ENCODE assay signal across 10 cellular contexts in genomic region chr17:2510559-2510958, GRCh38. TPM values are rescaled to one million over a fixed set of nuclear protein-coding genes. Genes with fewer than 3 reads are reported as not detected.
DNase-seq lines count a peak whose midpoint lies in the region; ATAC-seq and TF ChIP-seq lines count a peak whose summit lies in the region.
"Had no signal": no experiment of that assay in that cellular context is flagged by ENCODE, and none has a peak within 500 bp of the region (broad histone marks: within the 10 kb centered on the region; RNA-seq: fewer than 3 reads in every experiment).

No MANE protein-coding gene starts in this region.

- H3K4me3 ChIP-seq in GM12864 (ENCODE audit: low read depth, low read length): peak overlapping the region; percentile 91
- H3K4me3 ChIP-seq in Peyer's patch: peak overlapping the region; percentile 64 to 81 (median 68)
- H3K4me3 ChIP-seq in fibroblast of pulmonary artery (replicated peaks; ENCODE audit: low read depth, low read length): peak overlapping the region; percentile 77
- peak overlapping the region; percentile 87 for H3K4me3 ChIP-seq in skeletal muscle cell (ENCODE audit: low read depth, low read length)

- DNase-seq in GM12864 (ENCODE audit: low read depth) (no peak), Peyer's patch (no peak), fibroblast of pulmonary artery (ENCODE audit: low read depth) (no peak), skeletal muscle cell (ENCODE audit: low read depth) (no peak), NCI-H82 (lab: John Stamatoyannopoulos, UW) (no peak)
- DNase-seq in NK-92 treated with Interleukin-12 subunit alpha and Interleukin-12 subunit beta, amount 100 ng/mL, for 24 hours (lab: John Stamatoyannopoulos, UW): no peak
- no peak for DNase-seq in activated CD4-positive, alpha-beta T cell treated with anti-CD3 and anti-CD28 coated beads, Interleukin-2, amount 50 U/mL, for 1 hour
- DNase-seq: activated gamma-delta T cell; stimulated activated naive CD4-positive, alpha-beta T cell had no signal

- TF ChIP-seq CTCF in GM12864 (IDR thresholded peaks at IDR 0.05; ENCODE audit: low read depth, low read length, missing control alignments) (no peak), Peyer's patch (IDR thresholded peaks at IDR 0.05) (no peak), fibroblast of pulmonary artery (IDR thresholded peaks at IDR 0.05; ENCODE audit: low read length, missing control alignments) (no peak)

- no peaks in the 10 kb centered on the region for H3K36me3 ChIP-seq in Peyer's patch

- H3K27ac ChIP-seq in Peyer's patch: peak overlapping the region in 3 of 4 donors; percentile 84 to 90 (median 84)

- no peaks in the 10 kb centered on the region for H3K27me3 ChIP-seq in Peyer's patch

- H3K9me3 ChIP-seq in Peyer's patch: no peaks in the 10 kb centered on the region

- TF ChIP-seq POLR2A in Peyer's patch (IDR thresholded peaks at IDR 0.05): no peak

- no peak for ATAC-seq in HG02763 (IDR thresholded peaks at IDR 0.05; ENCODE audit: unreplicated experiment)

- H3K4me1 ChIP-seq in Peyer's patch: peaks cover 0 to 26% (median 0%) of the 10 kb centered on the region in 4 donors

RNA-seq across cellular contexts. Expression of gene METTL16, which starts 1.1 kb away (rescaled TPM):
- total RNA-seq in Peyer's patch: 10 to 100 TPM; 24.0 to 29.7 (median 27.9) TPM
